In genomic region chr2:187996630-187997029, GRCh38 we compare ENCODE assay signal across 28 cellular contexts.
"Had no signal": no experiment of that assay in that cellular context is flagged by ENCODE, and none has a peak within 500 bp of the region (broad histone marks: within the 10 kb centered on the region; RNA-seq: fewer than 3 reads in every experiment).

No MANE protein-coding gene starts in this region.

- DNase-seq: natural killer cell; occipital lobe; ovary; posterior cingulate gyrus; psoas muscle; right cardiac atrium; spleen; stimulated activated CD4-positive, alpha-beta T cell treated with anti-CD3 and anti-CD28 coated beads, Interleukin-12 subunit alpha, Interleukin-12 subunit beta, amount 100 ng/mL, for 4 hours; stimulated activated CD4-positive, alpha-beta T cell treated with anti-CD3 and anti-CD28 coated beads, Interleukin-1b, Interleukin-23, amount 100 ng/mL, for 48 hours; stimulated activated CD4-positive, alpha-beta T cell treated with anti-CD3 and anti-CD28 coated beads, Interleukin-4, amount 100 ng/mL, for 1 hour; stimulated activated CD4-positive, alpha-beta T cell treated with anti-CD3 and anti-CD28 coated beads, Interleukin-4, amount 100 ng/mL, for 4 hours; stimulated activated CD8-positive, alpha-beta memory T cell treated with anti-CD3 and anti-CD28 coated beads, Interleukin-4, amount 100 ng/mL, for 48 hours; stimulated activated naive CD4-positive, alpha-beta T cell; stimulated activated naive CD8-positive, alpha-beta T cell treated with anti-CD3 and anti-CD28 coated beads, Interleukin-15, amount 100 ng/mL, for 72 hours; stimulated activated naive CD8-positive, alpha-beta T cell treated with anti-CD3 and anti-CD28 coated beads, Interleukin-15, Interleukin-2, amounts not matched to agents 100 U/mL and 50 U/mL, for 24 hours; substantia nigra; testis; tibial artery; transverse colon; upper lobe of right lung; uterus had no signal

- H2AFZ ChIP-seq: neural progenitor cell, parathyroid adenoma had no signal

- H3K36me3 ChIP-seq: neural progenitor cell, ovary, spleen, suprapubic skin, tibial artery, transverse colon, upper lobe of right lung, uterus had no signal

- H3K4me3 ChIP-seq: neural progenitor cell, ovary, psoas muscle, skin epidermis, smooth muscle cell, spleen, suprapubic skin, testis, tibial artery, transverse colon, upper lobe of right lung, uterus had no signal

- H3K9me3 ChIP-seq: ovary, psoas muscle, spleen, suprapubic skin, testis, tibial artery, transverse colon, upper lobe of right lung, uterus had no signal

- H3K79me2 ChIP-seq: parathyroid adenoma had no signal

- H3K4me2 ChIP-seq: neural progenitor cell, smooth muscle cell had no signal

- H3K27me3 ChIP-seq: neural progenitor cell, ovary, spleen, suprapubic skin, testis, tibial artery, transverse colon, upper lobe of right lung, uterus had no signal

- ATAC-seq: natural killer cell; psoas muscle; right cardiac atrium; sciatic nerve; stimulated activated memory B cell treated with anti-CD40 and anti-IgM and Interleukin-4, amounts not matched to agents 10 μg/mL and 1 μg/mL and 100 μg/mL, for 72 hours; stimulated activated naive CD8-positive, alpha-beta T cell treated with anti-CD3 and anti-CD28 coated beads, Interleukin-15, Interleukin-2, amounts not matched to agents 100 U/mL and 50 U/mL, for 24 hours; upper lobe of right lung had no signal

- H3K9ac ChIP-seq: neural progenitor cell, parathyroid adenoma had no signal

- H3K27ac ChIP-seq: neural progenitor cell, ovary, parathyroid adenoma, psoas muscle, skin epidermis, spleen, suprapubic skin, testis, tibial artery, transverse colon, upper lobe of right lung, uterus had no signal

- H3K4me1 ChIP-seq: parathyroid adenoma, psoas muscle, spleen, suprapubic skin, testis, transverse colon, upper lobe of right lung, uterus had no signal
